Comparison of ENCODE assay signal across 25 cellular contexts in genomic region chr17:35708149-35708548, GRCh38. TPM values are rescaled to one million over a fixed set of nuclear protein-coding genes. Genes with fewer than 3 reads are reported as not detected.
DNase-seq lines count a peak whose midpoint lies in the region; ATAC-seq, FAIRE-seq and TF ChIP-seq lines count a peak whose summit lies in the region.
"Had no signal": no experiment of that assay in that cellular context is flagged by ENCODE, and none has a peak within 500 bp of the region (broad histone marks: within the 10 kb centered on the region; RNA-seq: fewer than 3 reads in every experiment).

No MANE protein-coding gene starts in this region.

- no peaks in the 10 kb centered on the region for H4K20me1 ChIP-seq in MM.1S (ENCODE audit: insufficient read depth, low read length)

- no peaks in the 10 kb centered on the region for H3K79me2 ChIP-seq in MM.1S (ENCODE audit: low read length)

- TF ChIP-seq CTCF in MM.1S (IDR thresholded peaks at IDR 0.05; ENCODE audit: low read length) (no peak), activated B cell treated with CpG ODN at 0.5 μM for 24 hours (IDR thresholded peaks at IDR 0.05) (no peak), pancreas (IDR thresholded peaks at IDR 0.05) (no peak)

- WGBS in pancreas, 2 donors = 52 to 56% methylated on average over 3 of the region's 3 CpGs

- H3K27ac ChIP-seq in MM.1S (ENCODE audit: low read length) (peak overlapping the region; percentile 52; the same call in 1 of the 2 replicates), pancreas (peak overlapping the region in 1 of 4 donors; percentile 36)
- H3K27ac ChIP-seq: neutrophil, spleen had no signal

- H3K9me3 ChIP-seq in MM.1S (replicated peaks; ENCODE audit: insufficient read depth, low read length) (no peaks in the 10 kb centered on the region), pancreas (no peaks in the 10 kb centered on the region)
- H3K9me3 ChIP-seq: neutrophil, spleen had no signal

- H3F3A ChIP-seq in MM.1S (ENCODE audit: insufficient read depth, low read length) = peaks cover 10% of the 10 kb centered on the region

- peak overlapping the region; percentile 6 for H3K27ac Mint-ChIP-seq in activated naive CD4-positive, alpha-beta T cell treated with anti-CD3 and anti-CD28 coated beads, Interleukin-2, amount 50 U/mL, for 24 hours
- H3K27ac Mint-ChIP-seq in activated naive CD4-positive, alpha-beta T cell treated with anti-CD3 and anti-CD28 coated beads, Interleukin-2, amount 10 ng/mL, durations not matched to agents 7 days and 5 days = no peak overlapping the region
- peak overlapping the region; percentile 59 for H3K27ac Mint-ChIP-seq in activated B cell treated with CpG ODN at 0.5 μM for 24 hours

- POLR2A ChIA-PET in activated B cell treated with CpG ODN at 0.5 μM for 24 hours (lab: Charles Lee) = no interaction called here

- no peak for FAIRE-seq in pancreas (lab: Jason Lieb, UNC)
- FAIRE-seq: bronchial epithelial cell, HTR-8/SVneo had no signal

- H3K27me3 Mint-ChIP-seq in activated naive CD4-positive, alpha-beta T cell treated with anti-CD3 and anti-CD28 coated beads, Interleukin-2, amount 50 U/mL, for 24 hours = no peaks in the 10 kb centered on the region
- H3K27me3 Mint-ChIP-seq in activated naive CD4-positive, alpha-beta T cell treated with anti-CD3 and anti-CD28 coated beads, Interleukin-2, amount 10 ng/mL, durations not matched to agents 7 days and 5 days = no peaks in the 10 kb centered on the region
- H3K27me3 Mint-ChIP-seq in activated B cell treated with CpG ODN at 0.5 μM for 24 hours = no peaks in the 10 kb centered on the region

- no peaks in the 10 kb centered on the region for H3K36me3 ChIP-seq in MM.1S (replicated peaks; ENCODE audit: insufficient read depth, low read length)
- H3K36me3 ChIP-seq in pancreas = no peaks in the 10 kb centered on the region

- H3K4me1 ChIP-seq in MM.1S (ENCODE audit: low read length) (peaks cover 30% of the 10 kb centered on the region), pancreas (peaks cover 7 to 29% (median 17%) of the 10 kb centered on the region in 3 donors)

- no peak overlapping the region for H3K4me3 Mint-ChIP-seq in activated naive CD4-positive, alpha-beta T cell treated with anti-CD3 and anti-CD28 coated beads, Interleukin-2, amount 50 U/mL, for 24 hours
- H3K4me3 Mint-ChIP-seq in activated naive CD4-positive, alpha-beta T cell treated with anti-CD3 and anti-CD28 coated beads, Interleukin-2, amount 10 ng/mL, durations not matched to agents 7 days and 5 days = no peak overlapping the region
- H3K4me3 Mint-ChIP-seq in activated B cell treated with CpG ODN at 0.5 μM for 24 hours = no peak overlapping the region
- H3K4me3 Mint-ChIP-seq: immature natural killer cell had no signal

- H3K27me3 ChIP-seq in MM.1S (replicated peaks; ENCODE audit: insufficient read depth, low read length) (no peaks in the 10 kb centered on the region), pancreas (no peaks in the 10 kb centered on the region)
- H3K27me3 ChIP-seq: neutrophil, spleen had no signal

- H3K4me2 ChIP-seq in MM.1S (ENCODE audit: low read depth, low read length) = peak overlapping the region; percentile 50; the same call in 1 of the 2 replicates

- H3K9ac ChIP-seq in MM.1S (ENCODE audit: low read length) = no peak overlapping the region

- intact Hi-C loops in activated B cell treated with CpG ODN at 0.5 μM for 24 hours (cut with micrococcal nuclease) = no loop called here
- intact Hi-C loops in pancreas (cut with DNase I) = no loop called here

- H3K4me1 Mint-ChIP-seq in activated naive CD4-positive, alpha-beta T cell treated with anti-CD3 and anti-CD28 coated beads, Interleukin-2, amount 50 U/mL, for 24 hours = peaks cover 75% of the 10 kb centered on the region
- peaks cover 20% of the 10 kb centered on the region for H3K4me1 Mint-ChIP-seq in activated naive CD4-positive, alpha-beta T cell treated with anti-CD3 and anti-CD28 coated beads, Interleukin-2, amount 10 ng/mL, durations not matched to agents 7 days and 5 days
- peaks cover 28% of the 10 kb centered on the region for H3K4me1 Mint-ChIP-seq in activated B cell treated with CpG ODN at 0.5 μM for 24 hours

- H3K36me3 Mint-ChIP-seq in activated naive CD4-positive, alpha-beta T cell treated with anti-CD3 and anti-CD28 coated beads, Interleukin-2, amount 50 U/mL, for 24 hours = peaks cover 10% of the 10 kb centered on the region
- peaks cover 17% of the 10 kb centered on the region for H3K36me3 Mint-ChIP-seq in activated naive CD4-positive, alpha-beta T cell treated with anti-CD3 and anti-CD28 coated beads, Interleukin-2, amount 10 ng/mL, durations not matched to agents 7 days and 5 days
- H3K36me3 Mint-ChIP-seq in activated B cell treated with CpG ODN at 0.5 μM for 24 hours (ENCODE audit: low read depth) = peaks cover 57% of the 10 kb centered on the region

- no peak overlapping the region for H3K4me3 ChIP-seq in MM.1S (ENCODE audit: low read length)
- no peak overlapping the region for H3K4me3 ChIP-seq in pancreas
- H3K4me3 ChIP-seq: spleen had no signal

- H2AFZ ChIP-seq in MM.1S (ENCODE audit: low read length) = no peak overlapping the region

- no peak for DNase-seq in activated naive CD4-positive, alpha-beta T cell treated with anti-CD3 and anti-CD28 coated beads, Interleukin-2, amount 10 ng/mL, durations not matched to agents 7 days and 5 days
- DNase-seq in MM.1S (peak; percentile 45), activated B cell treated with CpG ODN at 0.5 μM for 24 hours (no peak), pancreas (no peak), SIG-M5 treated with dmso at 0.1 percent for 504 hours (lab: John Stamatoyannopoulos, UW; ENCODE audit: unreplicated experiment) (no peak), NCI-H1092 treated with DMSO at 0.1 percent for 48 hours (lab: John Stamatoyannopoulos, UW) (no peak)
- DNase-seq: activated CD4-positive, alpha-beta T cell treated with anti-CD3 and anti-CD28 coated beads, Interleukin-2, amount 50 U/mL, for 4 hours; amniotic stem cell; dermis blood vessel endothelial cell; HCEC 1CT; immature natural killer cell; NCI-H1105 treated with DMSO at 0.1 percent for 48 hours; NCI-H748 treated with DMSO at 0.1 percent for 48 hours; SHP77; spleen; stimulated activated CD4-positive, alpha-beta T cell treated with anti-CD3 and anti-CD28 coated beads, Interleukin-4, amount 100 ng/mL, for 4 hours had no signal

- H3K9me2 ChIP-seq in MM.1S (replicated peaks; ENCODE audit: insufficient read depth, low read length) = no peaks in the 10 kb centered on the region

- CTCF ChIA-PET in activated naive CD4-positive, alpha-beta T cell treated with anti-CD3 and anti-CD28 coated beads, Interleukin-2, amount 10 ng/mL, durations not matched to agents 7 days and 5 days (lab: Charles Lee) = interaction anchor here (1.2 kb wide), 1 partner anchor 39 kb away, joined by 3 read pairs; no protein-coding TSS in a partner anchor
- CTCF ChIA-PET in activated B cell treated with CpG ODN at 0.5 μM for 24 hours (lab: Charles Lee) = interaction anchor here (1.7 kb wide), 1 partner anchor 56 kb away, joined by 4 read pairs; no protein-coding TSS in a partner anchor

- no peaks in the 10 kb centered on the region for H3K9me3 Mint-ChIP-seq in activated naive CD4-positive, alpha-beta T cell treated with anti-CD3 and anti-CD28 coated beads, Interleukin-2, amount 50 U/mL, for 24 hours
- no peaks in the 10 kb centered on the region for H3K9me3 Mint-ChIP-seq in activated naive CD4-positive, alpha-beta T cell treated with anti-CD3 and anti-CD28 coated beads, Interleukin-2, amount 10 ng/mL, durations not matched to agents 7 days and 5 days
- H3K9me3 Mint-ChIP-seq in activated B cell treated with CpG ODN at 0.5 μM for 24 hours = no peaks in the 10 kb centered on the region
- H3K9me3 Mint-ChIP-seq: immature natural killer cell had no signal

- ATAC-seq in activated B cell treated with CpG ODN at 0.5 μM for 24 hours (ENCODE audit: low read depth) = no peak
- ATAC-seq in pancreas = peak in 3 of 4 donors; percentile 38 to 63 (median 40)
- ATAC-seq in GM19035 (IDR thresholded peaks at IDR 0.05; ENCODE audit: unreplicated experiment) = no peak

RNA-seq across cellular contexts. Expression of gene RASL10B, which starts 23.3 kb away (rescaled TPM):
- total RNA-seq in activated B cell treated with CpG ODN at 0.5 μM for 24 hours (0.31 and 0.32 TPM in 2 replicates), pancreas (1 to 10 TPM; 3.1 to 4.9 (median 4.0) TPM)
- 1 to 10 TPM; 2.5 to 6.3 TPM for polyA plus RNA-seq in pancreas
- polyA plus RNA-seq: immature natural killer cell had no signal

RNA-seq across cellular contexts. Expression of gene GAS2L2, which starts 44.9 kb away (rescaled TPM):
- total RNA-seq in activated B cell treated with CpG ODN at 0.5 μM for 24 hours (not detected in 2 replicates), pancreas (under 1 TPM; 0.03 to 0.15 (median 0.07) TPM)
- polyA plus RNA-seq in pancreas = under 1 TPM in 1 of 2 donors, not detected in 1; 0.33 TPM
- total RNA-seq: bronchial epithelial cell; liver; spleen; T-helper 1 cell treated with Interleukin-12 subunit alpha and Interleukin-12 subunit beta and Interleukin-4 antibody, amounts not matched to agents 30 ng/mL and 1 ng/mL, for 36 hours; urinary bladder had no signal
- polyA plus RNA-seq: immature natural killer cell, liver had no signal

RNA-seq across cellular contexts. Expression of gene C17orf50, which starts 52.5 kb away (rescaled TPM):
- total RNA-seq in activated B cell treated with CpG ODN at 0.5 μM for 24 hours (not detected in 2 replicates), pancreas (under 1 TPM in 2 of 6 donors, not detected in 4; 0.17 to 0.28 TPM)
- under 1 TPM in 1 of 2 donors, not detected in 1; 0.12 TPM for polyA plus RNA-seq in pancreas
- total RNA-seq: bronchial epithelial cell; dermis blood vessel endothelial cell; liver; renal cortical epithelial cell; spleen; T-helper 1 cell treated with Interleukin-12 subunit alpha and Interleukin-12 subunit beta and Interleukin-4 antibody, amounts not matched to agents 30 ng/mL and 1 ng/mL, for 36 hours; urinary bladder had no signal
- polyA plus RNA-seq: liver, urinary bladder had no signal

Comparison
In these comparisons a context has a peak if more than half of its experiments do, and no peak if none do; other contexts are left out.
1. ATAC-seq: peak in pancreas (3 of 4); none in activated B cell treated with CpG ODN at 0.5 μM for 24 hours (single experiment) and GM19035 (single experiment).